16 cellular contexts compared by ENCODE assay signal in genomic region chr1:29004813-29005212, GRCh38.
DNase-seq lines count a peak whose midpoint lies in the region; ATAC-seq and TF ChIP-seq lines count a peak whose summit lies in the region.
"Had no signal": no experiment of that assay in that cellular context is flagged by ENCODE, and none has a peak within 500 bp of the region (broad histone marks: within the 10 kb centered on the region; RNA-seq: fewer than 3 reads in every experiment).

No MANE protein-coding gene starts in this region.

- CTCF ChIA-PET in A673 (lab: Charles Lee), result no interaction called here
- CTCF ChIA-PET in CD8-positive, alpha-beta T cell (lab: Charles Lee), result interaction anchor here (0.9 kb wide), 1 partner anchor 123 kb away, joined by 3 read pairs; no protein-coding TSS in a partner anchor

- no peak for ATAC-seq in CD8-positive, alpha-beta T cell
- ATAC-seq in left colon, result peak; percentile 87
- ATAC-seq in stimulated activated effector memory CD8-positive, alpha-beta T cell treated with anti-CD3 and anti-CD28 coated beads, Interleukin-12 subunit alpha, Interleukin-12 subunit beta, amount 100 ng/mL, for 72 hours, result no peak
- ATAC-seq: GM23338 had no signal

- H3K4ac ChIP-seq in mesendoderm (ENCODE audit: low read depth, low read length), result no peak overlapping the region

- no peaks in the 10 kb centered on the region for H3K27me3 Mint-ChIP-seq in CD8-positive, alpha-beta T cell (ENCODE audit: low read depth)
- H3K27me3 Mint-ChIP-seq: CD4-positive, alpha-beta T cell had no signal

- no peak overlapping the region for H3K9ac ChIP-seq in mesendoderm (ENCODE audit: low read length)

- H2BK15ac ChIP-seq in mesendoderm (replicated peaks; ENCODE audit: low read depth), result no peak overlapping the region

- H2BK120ac ChIP-seq in mesendoderm (ENCODE audit: low read depth, low read length), result no peak overlapping the region

- no peak overlapping the region for H3K23ac ChIP-seq in mesendoderm (ENCODE audit: low read length)

- intact Hi-C loops in A673 (cut with micrococcal nuclease; ENCODE audit: unreplicated experiment) (no loop called here), left colon (cut with DNase I, micrococcal nuclease) (no loop called here)
- intact Hi-C loops in CD8-positive, alpha-beta T cell (cut with DNase I, micrococcal nuclease), result no loop called here

- no peak overlapping the region for H3K4me3 Mint-ChIP-seq in CD8-positive, alpha-beta T cell
- no peak overlapping the region for H3K4me3 Mint-ChIP-seq in stimulated activated effector memory CD8-positive, alpha-beta T cell treated with anti-CD3 and anti-CD28 coated beads, Interleukin-12 subunit alpha, Interleukin-12 subunit beta, amount 100 ng/mL, for 72 hours
- H3K4me3 Mint-ChIP-seq: CD4-positive, alpha-beta T cell; GM23338 had no signal

- H3K4me1 ChIP-seq in A673 (ENCODE audit: insufficient read depth, low read length, poor library complexity, severe bottlenecking) (no peaks in the 10 kb centered on the region), mesendoderm (ENCODE audit: control insufficient read depth, low read depth, low read length) (no peaks in the 10 kb centered on the region)
- H3K4me1 ChIP-seq in CD8-positive, alpha-beta T cell (ENCODE audit: insufficient read depth, low read length), result no peaks in the 10 kb centered on the region

- no peak overlapping the region for H3K4me2 ChIP-seq in mesendoderm (ENCODE audit: low read length)
- H3K4me2 ChIP-seq: GM23338 had no signal

- H3K4me3 ChIP-seq in A673 (ENCODE audit: low read depth, low read length, poor library complexity, severe bottlenecking), result no peak overlapping the region
- no peak overlapping the region for H3K4me3 ChIP-seq in CD8-positive, alpha-beta T cell (ENCODE audit: low read depth, low read length)
- no peak overlapping the region for H3K4me3 ChIP-seq in mesendoderm (ENCODE audit: low read length)
- H3K4me3 ChIP-seq: GM23338 had no signal

- no peak overlapping the region for H4K8ac ChIP-seq in mesendoderm (ENCODE audit: low read depth, low read length)

- peaks cover 47% of the 10 kb centered on the region for H3K4me1 Mint-ChIP-seq in CD8-positive, alpha-beta T cell (ENCODE audit: low read depth)
- peaks cover 33% of the 10 kb centered on the region for H3K4me1 Mint-ChIP-seq in stimulated activated effector memory CD8-positive, alpha-beta T cell treated with anti-CD3 and anti-CD28 coated beads, Interleukin-12 subunit alpha, Interleukin-12 subunit beta, amount 100 ng/mL, for 72 hours

- WGBS in mesendoderm (ENCODE audit: extremely low coverage, insufficient coverage, low lambda C conversion rate), result no CpG with 5 or more reads among the region's 3 CpGs

- H3K27ac ChIP-seq in A673 (ENCODE audit: low read depth, low read length, poor library complexity, severe bottlenecking) (peak overlapping the region; percentile 9), mesendoderm (ENCODE audit: low read depth, low read length) (no peak overlapping the region)
- H3K27ac ChIP-seq in CD8-positive, alpha-beta T cell (ENCODE audit: low read depth, low read length), result no peak overlapping the region
- H3K27ac ChIP-seq: C4-2B, HL-60 had no signal

- H3K36me3 ChIP-seq in A673 (ENCODE audit: insufficient read depth, low read length, poor library complexity, severe bottlenecking) (peaks cover 87% of the 10 kb centered on the region), mesendoderm (ENCODE audit: control insufficient read depth, insufficient read depth, low read length) (no peaks in the 10 kb centered on the region)
- H3K36me3 ChIP-seq in CD8-positive, alpha-beta T cell (ENCODE audit: insufficient read depth, low read length), result peaks cover 4% of the 10 kb centered on the region

- H3K9me3 Mint-ChIP-seq in CD8-positive, alpha-beta T cell, result no peaks in the 10 kb centered on the region
- no peaks in the 10 kb centered on the region for H3K9me3 Mint-ChIP-seq in stimulated activated effector memory CD8-positive, alpha-beta T cell treated with anti-CD3 and anti-CD28 coated beads, Interleukin-12 subunit alpha, Interleukin-12 subunit beta, amount 100 ng/mL, for 72 hours
- H3K9me3 Mint-ChIP-seq: CD4-positive, alpha-beta T cell; GM23338 had no signal

- no peak overlapping the region for H3K18ac ChIP-seq in mesendoderm (ENCODE audit: low read length)

- peak overlapping the region; percentile 79 for H3K27ac Mint-ChIP-seq in CD8-positive, alpha-beta T cell
- H3K27ac Mint-ChIP-seq in stimulated activated effector memory CD8-positive, alpha-beta T cell treated with anti-CD3 and anti-CD28 coated beads, Interleukin-12 subunit alpha, Interleukin-12 subunit beta, amount 100 ng/mL, for 72 hours, result peak overlapping the region; percentile 30
- H3K27ac Mint-ChIP-seq: GM23338 had no signal

- H3K27me3 ChIP-seq in A673 (replicated peaks; ENCODE audit: insufficient read depth, low read depth, low read length, poor library complexity) (no peaks in the 10 kb centered on the region), mesendoderm (ENCODE audit: insufficient read depth, low read length, poor library complexity) (no peaks in the 10 kb centered on the region)
- H3K27me3 ChIP-seq in CD8-positive, alpha-beta T cell (ENCODE audit: insufficient read depth, low read length), result no peaks in the 10 kb centered on the region

- no peak overlapping the region for H4K5ac ChIP-seq in mesendoderm (ENCODE audit: low read length)

- peaks cover 75% of the 10 kb centered on the region for H3K36me3 Mint-ChIP-seq in CD8-positive, alpha-beta T cell
- peaks cover 26% of the 10 kb centered on the region for H3K36me3 Mint-ChIP-seq in stimulated activated effector memory CD8-positive, alpha-beta T cell treated with anti-CD3 and anti-CD28 coated beads, Interleukin-12 subunit alpha, Interleukin-12 subunit beta, amount 100 ng/mL, for 72 hours

- no TSS peak for BruUV-seq in A673 (replicated peaks; lab: Mats Ljungman, UMichigan)

- TF ChIP-seq CTCF in A673 (conservative IDR thresholded peaks at IDR 0.05; ENCODE audit: low read depth, low read length), result no peak
- no peak for TF ChIP-seq CTCF in CD8-positive, alpha-beta T cell (IDR thresholded peaks at IDR 0.05)

- POLR2A ChIA-PET in A673 (lab: Charles Lee; ENCODE audit: low non-redundant PET), result no interaction called here
- POLR2A ChIA-PET in CD8-positive, alpha-beta T cell (lab: Charles Lee), result interaction anchor here (0.6 to 1.1 kb wide), 2 partner anchors 80 to 120 kb away, joined by 4 read pairs; no protein-coding TSS in a partner anchor

- H2BK5ac ChIP-seq in mesendoderm (ENCODE audit: low read length), result no peak overlapping the region

- no peak overlapping the region for H3K56ac ChIP-seq in mesendoderm (ENCODE audit: low read length)

- H3K9me3 ChIP-seq in A673 (ENCODE audit: low read depth, low read length, poor library complexity, severe bottlenecking), result no peaks in the 10 kb centered on the region
- H3K9me3 ChIP-seq in CD8-positive, alpha-beta T cell (ENCODE audit: low read length), result no peaks in the 10 kb centered on the region

- no peaks in the 10 kb centered on the region for H3K79me1 ChIP-seq in mesendoderm (ENCODE audit: low read length)

- no peak overlapping the region for H2AK5ac ChIP-seq in mesendoderm (ENCODE audit: low read length)

- DNase-seq in A673 (ENCODE audit: low spot score), result no peak
- DNase-seq in CD8-positive, alpha-beta T cell, result no peak
- DNase-seq in left colon, result no peak
- DNase-seq in stimulated activated effector memory CD8-positive, alpha-beta T cell treated with anti-CD3 and anti-CD28 coated beads, Interleukin-12 subunit alpha, Interleukin-12 subunit beta, amount 100 ng/mL, for 72 hours (ENCODE audit: low spot score in 2 of 2), result no peak
- no peak for DNase-seq in GM19238 (ENCODE audit: insufficient read length, low spot score)
- no peak for DNase-seq in NCI-H2171 (lab: John Stamatoyannopoulos, UW)
- no peak for DNase-seq in mesendoderm
- DNase-seq: AML-193; CD4-positive, alpha-beta T cell; DMS153; DMS79; GDM1; HCEC 1CT had no signal

- H3K79me2 ChIP-seq in mesendoderm (ENCODE audit: control insufficient read depth, insufficient read depth, low read length), result no peaks in the 10 kb centered on the region
